10 cellular contexts compared by ENCODE assay signal in the genomic region with DNA sequence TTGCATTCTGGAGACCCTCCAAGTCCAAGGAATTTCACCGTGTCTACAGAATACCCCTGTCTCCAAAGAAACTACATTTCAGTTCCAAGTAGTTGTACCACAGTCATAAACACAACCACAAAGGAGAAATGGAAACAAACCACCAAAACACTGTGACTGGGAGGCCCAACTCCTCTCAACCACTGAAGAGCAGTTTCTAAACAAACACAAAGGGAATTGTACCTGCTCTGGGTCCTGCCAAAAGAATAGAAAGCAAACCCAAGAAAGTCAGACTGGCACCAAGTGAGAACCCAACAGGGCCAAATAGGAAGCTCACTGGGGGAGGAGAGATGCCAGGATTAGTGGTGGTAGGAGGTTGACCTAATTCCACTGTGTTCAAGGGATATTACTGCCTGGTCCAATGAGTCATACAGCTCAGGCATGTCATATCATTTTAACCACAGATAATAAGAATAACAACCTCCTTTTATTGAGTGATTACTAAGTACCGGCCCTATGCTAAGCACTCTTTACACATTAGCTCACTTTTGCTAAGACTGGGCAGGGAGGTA.
DNase-seq lines count a peak whose midpoint lies in the region; ATAC-seq lines count a peak whose summit lies in the region.
"Had no signal": no experiment of that assay in that cellular context is flagged by ENCODE, and none has a peak within 500 bp of the region (broad histone marks: within the 10 kb centered on the region; RNA-seq: fewer than 3 reads in every experiment).

No MANE protein-coding gene starts in this region.

- H3K4me2 ChIP-seq in mesenchymal stem cell (ENCODE audit: low read length, poor library complexity, severe bottlenecking), result no peak overlapping the region

- no peak overlapping the region for H3K9ac ChIP-seq in mesenchymal stem cell (ENCODE audit: low read length)

- no peak overlapping the region for H3K14ac ChIP-seq in mesenchymal stem cell (ENCODE audit: low read length in 2 of 2)

- no peaks in the 10 kb centered on the region for H3K27me3 ChIP-seq in mesenchymal stem cell (ENCODE audit: control insufficient read depth in 1 of 2, insufficient read depth in 1 of 2, low read length in 2 of 2)
- H3K27me3 ChIP-seq: testis had no signal

- H2BK120ac ChIP-seq in mesenchymal stem cell (ENCODE audit: low read depth, low read length), result no peak overlapping the region

- no peak overlapping the region for H2AFZ ChIP-seq in mesenchymal stem cell (ENCODE audit: low read depth, low read length)

- no peaks in the 10 kb centered on the region for H3K79me1 ChIP-seq in mesenchymal stem cell (replicated peaks; ENCODE audit: low read length, poor library complexity, severe bottlenecking)

- no peak overlapping the region for H3K27ac ChIP-seq in mesenchymal stem cell (ENCODE audit: low read length, poor library complexity, severe bottlenecking)
- H3K27ac ChIP-seq: testis had no signal

- no peak overlapping the region for H2BK12ac ChIP-seq in mesenchymal stem cell (ENCODE audit: low read length in 2 of 2)

- no peaks in the 10 kb centered on the region for H3K36me3 ChIP-seq in mesenchymal stem cell (ENCODE audit: control insufficient read depth in 1 of 2, insufficient read depth in 2 of 2, low read depth in 1 of 2, low read length in 2 of 2)

- no peak overlapping the region for H3K23ac ChIP-seq in mesenchymal stem cell (ENCODE audit: low read length in 2 of 2)

- no peaks in the 10 kb centered on the region for H3K27me3 Mint-ChIP-seq in activated naive CD8-positive, alpha-beta T cell treated with anti-CD3 and anti-CD28 coated beads for 36 hours
- H3K27me3 Mint-ChIP-seq: natural killer cell treated with Interleukin-12 subunit alpha and Interleukin-12 subunit beta and Interleukin-15 and Interleukin-18, amount 100 ng/mL, for 72 hours had no signal

- peak overlapping the region; percentile 4 for H3K27ac Mint-ChIP-seq in activated naive CD8-positive, alpha-beta T cell treated with anti-CD3 and anti-CD28 coated beads for 36 hours
- H3K27ac Mint-ChIP-seq: natural killer cell treated with Interleukin-12 subunit alpha and Interleukin-12 subunit beta and Interleukin-15 and Interleukin-18, amount 100 ng/mL, for 72 hours had no signal

- H3K18ac ChIP-seq in mesenchymal stem cell (ENCODE audit: low read depth in 1 of 2, low read length in 2 of 2), result no peak overlapping the region

- no peak overlapping the region for H3K4ac ChIP-seq in mesenchymal stem cell (ENCODE audit: low read depth in 1 of 2, low read length in 2 of 2)

- peaks cover 11% of the 10 kb centered on the region for H3K4me1 ChIP-seq in mesenchymal stem cell (ENCODE audit: control insufficient read depth, insufficient read depth, low read depth, low read length)

- peaks cover 24% of the 10 kb centered on the region for H3K4me1 Mint-ChIP-seq in activated naive CD8-positive, alpha-beta T cell treated with anti-CD3 and anti-CD28 coated beads for 36 hours

- H3K9me3 ChIP-seq in mesenchymal stem cell (ENCODE audit: control insufficient read depth, low read length), result no peaks in the 10 kb centered on the region
- H3K9me3 ChIP-seq: testis had no signal

- no peak overlapping the region for H2BK15ac ChIP-seq in mesenchymal stem cell (ENCODE audit: low read depth, poor library complexity, severe bottlenecking)

- H4K8ac ChIP-seq in mesenchymal stem cell (ENCODE audit: low read length), result no peak overlapping the region

- H4K91ac ChIP-seq in mesenchymal stem cell (ENCODE audit: low read length), result no peak overlapping the region

- no peaks in the 10 kb centered on the region for H3K9me3 Mint-ChIP-seq in activated naive CD8-positive, alpha-beta T cell treated with anti-CD3 and anti-CD28 coated beads for 36 hours
- H3K9me3 Mint-ChIP-seq: natural killer cell treated with Interleukin-12 subunit alpha and Interleukin-12 subunit beta and Interleukin-15 and Interleukin-18, amount 100 ng/mL, for 72 hours had no signal

- ATAC-seq in GM21717 (IDR thresholded peaks at IDR 0.05; ENCODE audit: unreplicated experiment), result no peak
- no peak for ATAC-seq in GM21447 (IDR thresholded peaks at IDR 0.05; ENCODE audit: unreplicated experiment)

- no peak overlapping the region for H2AK5ac ChIP-seq in mesenchymal stem cell (ENCODE audit: low read length, severe bottlenecking)

- DNase-seq in EL (peak; percentile 83), KBM-7 (peak; percentile 63), mesenchymal stem cell (peak; percentile 78), NCI-H1436 treated with DMSO at 0.1 percent for 48 hours (lab: John Stamatoyannopoulos, UW) (no peak), NCI-H69 (lab: John Stamatoyannopoulos, UW) (no peak)
- DNase-seq in activated naive CD8-positive, alpha-beta T cell treated with anti-CD3 and anti-CD28 coated beads for 36 hours, result no peak
- DNase-seq: testis had no signal

- 41% methylated on average over 2 of the region's 2 CpGs for WGBS in mesenchymal stem cell

- H3K4me3 Mint-ChIP-seq in activated naive CD8-positive, alpha-beta T cell treated with anti-CD3 and anti-CD28 coated beads for 36 hours, result no peak overlapping the region
- H3K4me3 Mint-ChIP-seq: natural killer cell treated with Interleukin-12 subunit alpha and Interleukin-12 subunit beta and Interleukin-15 and Interleukin-18, amount 100 ng/mL, for 72 hours had no signal

- H2BK5ac ChIP-seq in mesenchymal stem cell (ENCODE audit: low read depth, low read length, poor library complexity, severe bottlenecking), result no peak overlapping the region

- H3K4me3 ChIP-seq in mesenchymal stem cell (ENCODE audit: insufficient read depth in 1 of 2, low read depth in 1 of 2, low read length in 2 of 2), result no peak overlapping the region
- H3K4me3 ChIP-seq: testis had no signal

- in situ Hi-C loops in KBM-7 (cut with MboI; ENCODE audit: low pct_unique_long_range_greater_than_20kb, low sequenced_read_pairs), result no loop called here

- H3K36me3 Mint-ChIP-seq in activated naive CD8-positive, alpha-beta T cell treated with anti-CD3 and anti-CD28 coated beads for 36 hours, result peaks cover 3% of the 10 kb centered on the region
- H3K36me3 Mint-ChIP-seq: natural killer cell treated with Interleukin-12 subunit alpha and Interleukin-12 subunit beta and Interleukin-15 and Interleukin-18, amount 100 ng/mL, for 72 hours had no signal

Comparison
In these comparisons a context has a peak if more than half of its experiments do, and no peak if none do; other contexts are left out.
1. DNase-seq: peak in EL (single experiment), KBM-7 (single experiment) and mesenchymal stem cell (single experiment); none in activated naive CD8-positive, alpha-beta T cell treated with anti-CD3 and anti-CD28 coated beads for 36 hours (single experiment), NCI-H1436 treated with DMSO at 0.1 percent for 48 hours (single experiment) and NCI-H69 (single experiment).